16 cellular contexts compared by ENCODE assay signal in the genomic region with DNA sequence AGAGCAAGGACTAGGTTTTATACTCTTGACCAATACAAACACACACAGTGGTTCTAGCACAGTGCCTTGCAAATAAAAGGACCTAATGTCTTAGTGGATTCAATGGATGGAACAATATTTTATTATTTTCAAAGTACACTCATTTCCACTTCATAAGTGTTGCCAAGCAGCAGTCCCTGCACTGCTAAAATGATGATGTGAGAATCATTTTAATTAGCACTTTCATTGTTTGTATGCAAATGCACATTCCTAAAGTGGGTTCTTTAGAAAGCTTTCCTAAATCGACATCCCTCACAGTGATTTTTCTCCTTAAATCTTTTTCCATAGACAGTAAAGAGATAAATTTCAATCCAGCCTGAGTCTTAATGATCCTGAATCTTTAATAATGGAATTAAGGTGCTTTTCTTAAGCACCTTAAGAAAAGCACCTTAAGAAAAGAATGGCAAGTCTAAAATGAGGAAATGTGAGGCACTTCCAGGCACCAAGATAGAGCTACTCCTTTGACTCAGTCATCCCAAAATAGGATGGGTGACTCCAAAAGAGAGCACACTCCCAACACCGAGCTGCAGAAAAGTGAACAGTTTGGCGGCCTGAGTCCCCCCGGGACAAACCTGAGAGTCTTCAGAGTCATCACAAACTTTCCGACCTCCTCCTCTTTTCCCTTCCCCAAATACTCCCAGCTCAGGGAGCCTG.
DNase-seq lines count a peak whose midpoint lies in the region; ATAC-seq and TF ChIP-seq lines count a peak whose summit lies in the region.
"Had no signal": no experiment of that assay in that cellular context is flagged by ENCODE, and none has a peak within 500 bp of the region (broad histone marks: within the 10 kb centered on the region; RNA-seq: fewer than 3 reads in every experiment).

No MANE protein-coding gene starts in this region.

- in situ Hi-C loops in transverse colon (cut with MboI; ENCODE audit: low pct_ligation_motif_present in 1 of 4, low pct_unique_long_range_greater_than_20kb in 1 of 4, low sequenced_read_pairs in 3 of 4), result no loop called here

- DNase-seq in WTC11 (ENCODE audit: low spot score) (no peak), globus pallidus (ENCODE audit: low spot score) (peak; percentile 43), transverse colon (no peak), ureter (ENCODE audit: low spot score) (no peak), T-helper 17 cell (no peak), AG08395 (ENCODE audit: low spot score) (no peak)
- DNase-seq: activated CD4-positive, alpha-beta T cell treated with anti-CD3 and anti-CD28 coated beads, Interleukin-2, amount 10 ng/mL, durations not matched to agents 7 days and 5 days; immature natural killer cell; NCI-H2171; stimulated activated CD4-positive, alpha-beta T cell treated with anti-CD3 and anti-CD28 coated beads, Interleukin-2, amount 100 ng/mL, for 24 hours; T-helper 1 cell had no signal

- TF ChIP-seq POLR2A in transverse colon (IDR thresholded peaks at IDR 0.05), result no peak

- peak overlapping the region; percentile 78 to 89 (median 88) for H3K27ac ChIP-seq in transverse colon

- H3K27me3 ChIP-seq in transverse colon, result no peaks in the 10 kb centered on the region

- H3K36me3 ChIP-seq in transverse colon, result no peaks in the 10 kb centered on the region

- H3K9me3 Mint-ChIP-seq in WTC11 (no peaks in the 10 kb centered on the region), nephron (no peaks in the 10 kb centered on the region)
- H3K9me3 Mint-ChIP-seq: activated CD4-positive, alpha-beta T cell treated with anti-CD3 and anti-CD28 coated beads, Interleukin-2, amount 10 ng/mL, durations not matched to agents 7 days and 5 days; activated T-helper 17 cell treated with anti-CD3 and anti-CD28 coated beads, Interleukin-2, amount 50 U/mL, for 72 hours; immature natural killer cell; stimulated activated memory B cell treated with anti-CD40 and anti-IgM and Interleukin-4, amounts not matched to agents 10 μg/mL and 1 μg/mL and 100 μg/mL, for 72 hours had no signal

- TF ChIP-seq CTCF in WTC11 (IDR thresholded peaks at IDR 0.05) (no peak), nephron (IDR thresholded peaks at IDR 0.05; ENCODE audit: unreplicated experiment in 3 of 3) (no peak), transverse colon (IDR thresholded peaks at IDR 0.05) (no peak)

- H3K27ac Mint-ChIP-seq in WTC11 (peak overlapping the region; percentile 98), nephron (peak overlapping the region in 2 of 3 experiments; percentile 24 to 41), T-helper 17 cell (no peak overlapping the region)
- H3K27ac Mint-ChIP-seq: activated CD4-positive, alpha-beta T cell treated with anti-CD3 and anti-CD28 coated beads, Interleukin-2, amount 10 ng/mL, durations not matched to agents 7 days and 5 days; activated T-helper 17 cell treated with anti-CD3 and anti-CD28 coated beads, Interleukin-2, amount 50 U/mL, for 72 hours; immature natural killer cell; stimulated activated memory B cell treated with anti-CD40 and anti-IgM and Interleukin-4, amounts not matched to agents 10 μg/mL and 1 μg/mL and 100 μg/mL, for 72 hours had no signal

- POLR2A ChIA-PET in WTC11 (lab: Charles Lee), result interaction anchor here (0.8 kb wide), 1 partner anchor 20 kb away, joined by 3 read pairs; no protein-coding TSS in a partner anchor

- H3K27me3 Mint-ChIP-seq in WTC11 (ENCODE audit: low read depth) (no peaks in the 10 kb centered on the region), nephron (ENCODE audit: low read depth) (no peaks in the 10 kb centered on the region), T-helper 17 cell (peaks cover 21% of the 10 kb centered on the region)
- H3K27me3 Mint-ChIP-seq: activated T-helper 17 cell treated with anti-CD3 and anti-CD28 coated beads, Interleukin-2, amount 50 U/mL, for 72 hours; stimulated activated memory B cell treated with anti-CD40 and anti-IgM and Interleukin-4, amounts not matched to agents 10 μg/mL and 1 μg/mL and 100 μg/mL, for 72 hours had no signal

- H3K36me3 Mint-ChIP-seq in WTC11 (no peaks in the 10 kb centered on the region), nephron (ENCODE audit: low read depth) (no peaks in the 10 kb centered on the region), T-helper 17 cell (ENCODE audit: low read depth) (peaks cover 3% of the 10 kb centered on the region)
- H3K36me3 Mint-ChIP-seq: immature natural killer cell; stimulated activated memory B cell treated with anti-CD40 and anti-IgM and Interleukin-4, amounts not matched to agents 10 μg/mL and 1 μg/mL and 100 μg/mL, for 72 hours had no signal

- intact Hi-C loops in transverse colon (cut with DNase I; ENCODE audit: low total_unique reads), result loop anchor here (1.0 kb wide), 1 partner anchor 26 kb away; no protein-coding TSS in a partner anchor

- H3K4me1 Mint-ChIP-seq in WTC11 (peaks cover 78% of the 10 kb centered on the region), nephron (peaks cover 77% of the 10 kb centered on the region), T-helper 17 cell (no peaks in the 10 kb centered on the region)
- H3K4me1 Mint-ChIP-seq: activated CD4-positive, alpha-beta T cell treated with anti-CD3 and anti-CD28 coated beads, Interleukin-2, amount 10 ng/mL, durations not matched to agents 7 days and 5 days; activated T-helper 17 cell treated with anti-CD3 and anti-CD28 coated beads, Interleukin-2, amount 50 U/mL, for 72 hours; immature natural killer cell; stimulated activated memory B cell treated with anti-CD40 and anti-IgM and Interleukin-4, amounts not matched to agents 10 μg/mL and 1 μg/mL and 100 μg/mL, for 72 hours had no signal

- CTCF ChIA-PET in WTC11 (lab: Charles Lee), result interaction anchor here (0.8 to 3.7 kb wide), 8 partner anchors 9 to 217 kb away, joined by 3 to 21 read pairs (median 10); partner anchors contain the start of gene TCTN3

- ATAC-seq in WTC11, result peak; percentile 6
- no peak for ATAC-seq in T-helper 17 cell
- no peak for ATAC-seq in GM18498 (IDR thresholded peaks at IDR 0.05; ENCODE audit: unreplicated experiment)
- ATAC-seq: activated T-helper 17 cell treated with anti-CD3 and anti-CD28 coated beads, Interleukin-2, amount 50 U/mL, for 72 hours; esophagus mucosa; stimulated activated memory B cell treated with anti-CD40 and anti-IgM and Interleukin-4, amounts not matched to agents 10 μg/mL and 1 μg/mL and 100 μg/mL, for 72 hours had no signal

- peaks cover 19 to 95% (median 77%) of the 10 kb centered on the region in 4 donors for H3K4me1 ChIP-seq in transverse colon

- no peak overlapping the region for H3K4me3 ChIP-seq in transverse colon

- H3K4me3 Mint-ChIP-seq in WTC11, result peak overlapping the region; percentile 39
- no peak overlapping the region for H3K4me3 Mint-ChIP-seq in nephron
- H3K4me3 Mint-ChIP-seq in T-helper 17 cell, result no peak overlapping the region
- H3K4me3 Mint-ChIP-seq: activated CD4-positive, alpha-beta T cell treated with anti-CD3 and anti-CD28 coated beads, Interleukin-2, amount 10 ng/mL, durations not matched to agents 7 days and 5 days; activated T-helper 17 cell treated with anti-CD3 and anti-CD28 coated beads, Interleukin-2, amount 50 U/mL, for 72 hours; immature natural killer cell; stimulated activated memory B cell treated with anti-CD40 and anti-IgM and Interleukin-4, amounts not matched to agents 10 μg/mL and 1 μg/mL and 100 μg/mL, for 72 hours had no signal

- TF ChIP-seq EP300 in transverse colon (IDR thresholded peaks at IDR 0.05; ENCODE audit: low read depth), result no peak

- H3K9me3 ChIP-seq in transverse colon, result no peaks in the 10 kb centered on the region
- H3K9me3 ChIP-seq in T-helper 17 cell (ENCODE audit: control insufficient read depth, low read length, poor library complexity, severe bottlenecking), result no peaks in the 10 kb centered on the region

- 61 to 90% methylated on average over 3 to 5 of the region's 5 CpGs for WGBS in transverse colon (ENCODE audit: low coverage in 1 of 2), 2 donors

TF ChIP-seq in WTC11, 78 proteins besides CTCF, POLR2A, EP300 and RAD21:
- TF ChIP-seq TP53 (CRISPR knock-in tag; IDR thresholded peaks at IDR 0.05), result no peak
- TF ChIP-seq RELA (CRISPR knock-in tag; IDR thresholded peaks at IDR 0.05; ENCODE audit: borderline replicate concordance), result no peak
- TF ChIP-seq, protein P1, sequence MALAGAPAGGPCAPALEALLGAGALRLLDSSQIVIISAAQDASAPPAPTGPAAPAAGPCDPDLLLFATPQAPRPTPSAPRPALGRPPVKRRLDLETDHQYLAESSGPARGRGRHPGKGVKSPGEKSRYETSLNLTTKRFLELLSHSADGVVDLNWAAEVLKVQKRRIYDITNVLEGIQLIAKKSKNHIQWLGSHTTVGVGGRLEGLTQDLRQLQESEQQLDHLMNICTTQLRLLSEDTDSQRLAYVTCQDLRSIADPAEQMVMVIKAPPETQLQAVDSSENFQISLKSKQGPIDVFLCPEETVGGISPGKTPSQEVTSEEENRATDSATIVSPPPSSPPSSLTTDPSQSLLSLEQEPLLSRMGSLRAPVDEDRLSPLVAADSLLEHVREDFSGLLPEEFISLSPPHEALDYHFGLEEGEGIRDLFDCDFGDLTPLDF (CRISPR knock-in tag; IDR thresholded peaks at IDR 0.05), result no peak
TF ChIP-seq in WTC11: peak in this region for 0.
